Comparison of ENCODE assay signal across 16 cellular contexts in genomic region chr7:70372768-70373241, GRCh38.
DNase-seq lines count a peak whose midpoint lies in the region; ATAC-seq and TF ChIP-seq lines count a peak whose summit lies in the region.
"Had no signal": no experiment of that assay in that cellular context is flagged by ENCODE, and none has a peak within 500 bp of the region (broad histone marks: within the 10 kb centered on the region; RNA-seq: fewer than 3 reads in every experiment).

No MANE protein-coding gene starts in this region.

- no peak for TF ChIP-seq CTCF in A673 (conservative IDR thresholded peaks at IDR 0.05; ENCODE audit: low read depth, low read length)
- TF ChIP-seq CTCF in right lobe of liver (IDR thresholded peaks at IDR 0.05): no peak
- TF ChIP-seq CTCF in vagina (IDR thresholded peaks at IDR 0.05): no peak

- POLR2A ChIA-PET in A673 (lab: Charles Lee; ENCODE audit: low non-redundant PET) (no interaction called here), HEK293T (lab: Yijun Ruan, JAX) (no interaction called here)

- H3K36me3 ChIP-seq in A673 (ENCODE audit: insufficient read depth, low read length, poor library complexity, severe bottlenecking) (no peaks in the 10 kb centered on the region), right lobe of liver (no peaks in the 10 kb centered on the region), vagina (no peaks in the 10 kb centered on the region)

- H3K27ac ChIP-seq in A673 (ENCODE audit: low read depth, low read length, poor library complexity, severe bottlenecking): no peak overlapping the region
- no peak overlapping the region for H3K27ac ChIP-seq in right lobe of liver
- H3K27ac ChIP-seq in vagina: no peak overlapping the region
- H3K27ac ChIP-seq: A549 had no signal

- BruUV-seq in A673 (replicated peaks; lab: Mats Ljungman, UMichigan): no TSS peak

- ATAC-seq in right lobe of liver: no peak
- ATAC-seq: A549, Panc1 had no signal

- H3K9me3 ChIP-seq in A673 (ENCODE audit: low read depth, low read length, poor library complexity, severe bottlenecking): no peaks in the 10 kb centered on the region
- H3K9me3 ChIP-seq in right lobe of liver: no peaks in the 10 kb centered on the region
- no peaks in the 10 kb centered on the region for H3K9me3 ChIP-seq in vagina
- H3K9me3 ChIP-seq: A549 had no signal

- H3K4me1 ChIP-seq in A673 (ENCODE audit: insufficient read depth, low read length, poor library complexity, severe bottlenecking) (no peaks in the 10 kb centered on the region), right lobe of liver (peaks cover 0 to 4% (median 2%) of the 10 kb centered on the region in 4 donors), vagina (no peaks in the 10 kb centered on the region)
- H3K4me1 ChIP-seq: A549 had no signal

- peak; percentile 52 for DNase-seq in A673 (ENCODE audit: low spot score)
- DNase-seq in HEK293T (ENCODE audit: extremely low spot score): peak; percentile 39
- DNase-seq in NCI-H69 (lab: John Stamatoyannopoulos, UW): peak; percentile 92
- DNase-seq in left kidney (ENCODE audit: low read depth, low spot score): peak; percentile 96
- DNase-seq in right lobe of liver: no peak
- DNase-seq in vagina (ENCODE audit: extremely low spot score in 2 of 2): no peak
- DNase-seq in putamen (ENCODE audit: low spot score): no peak
- DNase-seq: CD4-positive, CD25-positive, alpha-beta regulatory T cell; DMS79 treated with DMSO at 0.1 percent for 48 hours; H9; NCI-H1694; NCI-H524 treated with DMSO at 0.1 percent for 48 hours; SHP77; SW 1271 had no signal

- 87% methylated on average over 3 of the region's 3 CpGs for WGBS in right lobe of liver (ENCODE audit: insufficient coverage, low coverage, low lambda C conversion rate, missing lambda C conversion rate)

- H3K27me3 ChIP-seq in A673 (replicated peaks; ENCODE audit: insufficient read depth, low read depth, low read length, poor library complexity) (no peaks in the 10 kb centered on the region), right lobe of liver (no peaks in the 10 kb centered on the region), vagina (no peaks in the 10 kb centered on the region)

- TF ChIP-seq POLR2A in right lobe of liver (IDR thresholded peaks at IDR 0.05): no peak
- no peak for TF ChIP-seq POLR2A in vagina (IDR thresholded peaks at IDR 0.05)

- H3K4me3 ChIP-seq in A673 (ENCODE audit: low read depth, low read length, poor library complexity, severe bottlenecking) (no peak overlapping the region), right lobe of liver (no peak overlapping the region), vagina (no peak overlapping the region)
- H3K4me3 ChIP-seq: A549 had no signal

- intact Hi-C loops in A673 (cut with micrococcal nuclease; ENCODE audit: unreplicated experiment): no loop called here
- intact Hi-C loops in right lobe of liver (cut with DNase I): no loop called here
- intact Hi-C loops in vagina (cut with DNase I): no loop called here

- CTCF ChIA-PET in A673 (lab: Charles Lee) (no interaction called here), HEK293T (lab: Yijun Ruan, JAX) (no interaction called here)

TF ChIP-seq in HEK293T, 16 proteins besides CTCF, POLR2A, EP300 and RAD21:
- TF ChIP-seq TARDBP (IDR thresholded peaks at IDR 0.05) (no peak), CTBP1 (IDR thresholded peaks at IDR 0.05; ENCODE audit: borderline replicate concordance) (no peak; the same call in none of the 2 replicates), ARNT (IDR thresholded peaks at IDR 0.05) (no peak), LEF1 (IDR thresholded peaks at IDR 0.05; ENCODE audit: borderline replicate concordance) (no peak), FOXK2 (IDR thresholded peaks at IDR 0.05) (no peak), FOXM1 (IDR thresholded peaks at IDR 0.05; ENCODE audit: borderline replicate concordance) (no peak), SUZ12 (IDR thresholded peaks at IDR 0.05) (no peak), NFRKB (IDR thresholded peaks at IDR 0.05) (no peak), HDGF (IDR thresholded peaks at IDR 0.05; ENCODE audit: borderline replicate concordance) (no peak), BHLHE40 (IDR thresholded peaks at IDR 0.05; ENCODE audit: borderline replicate concordance) (no peak), ELF4 (IDR thresholded peaks at IDR 0.05) (no peak), ZNF384 (IDR thresholded peaks at IDR 0.05) (peak; percentile 97), SP1 (IDR thresholded peaks at IDR 0.05) (no peak)
- TF ChIP-seq, protein P1, sequence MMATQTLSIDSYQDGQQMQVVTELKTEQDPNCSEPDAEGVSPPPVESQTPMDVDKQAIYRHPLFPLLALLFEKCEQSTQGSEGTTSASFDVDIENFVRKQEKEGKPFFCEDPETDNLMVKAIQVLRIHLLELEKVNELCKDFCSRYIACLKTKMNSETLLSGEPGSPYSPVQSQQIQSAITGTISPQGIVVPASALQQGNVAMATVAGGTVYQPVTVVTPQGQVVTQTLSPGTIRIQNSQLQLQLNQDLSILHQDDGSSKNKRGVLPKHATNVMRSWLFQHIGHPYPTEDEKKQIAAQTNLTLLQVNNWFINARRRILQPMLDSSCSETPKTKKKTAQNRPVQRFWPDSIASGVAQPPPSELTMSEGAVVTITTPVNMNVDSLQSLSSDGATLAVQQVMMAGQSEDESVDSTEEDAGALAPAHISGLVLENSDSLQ (IDR thresholded peaks at IDR 0.05): peak; percentile 96
TF ChIP-seq in HEK293T: peak in this region for 2.

Comparison
In these comparisons a context has a peak if more than half of its experiments do, and no peak if none do; other contexts are left out.
1. DNase-seq: peak in A673 (single experiment), HEK293T (single experiment), NCI-H69 (single experiment) and left kidney (single experiment); none in right lobe of liver (0 of 3), vagina (0 of 2) and putamen (single experiment).